Comparison of ENCODE assay signal across 1 cellular context in genomic region chr7:100493476-100494264, GRCh38.
A peak's percentile ranks its signal among the peaks of the same experiment; 100 is the strongest.
TF ChIP-seq lines count a peak whose summit lies in the region.

No MANE protein-coding gene starts in this region.

TF ChIP-seq in HepG2, 621 proteins besides CTCF, POLR2A, EP300 and RAD21 (continues in another document):
- TF ChIP-seq ETV6 (CRISPR knock-in tag; conservative IDR thresholded peaks at IDR 0.05) (no peak; the same call in 1 of the 2 replicates), ZNF720 (CRISPR knock-in tag; IDR thresholded peaks at IDR 0.05) (no peak), AGO1 (IDR thresholded peaks at IDR 0.05; ENCODE audit: low read depth, low read length, poor library complexity, severe bottlenecking) (peak; percentile 45), ZNF580 (CRISPR knock-in tag; IDR thresholded peaks at IDR 0.05; ENCODE audit: borderline replicate concordance, low read depth) (peak; percentile 67; the same call in 1 of the 2 replicates), RFXANK (CRISPR knock-in tag; IDR thresholded peaks at IDR 0.05) (no peak), NFYC (CRISPR knock-in tag; IDR thresholded peaks at IDR 0.05) (no peak), SP140L (CRISPR knock-in tag; IDR thresholded peaks at IDR 0.05; ENCODE audit: borderline replicate concordance) (no peak), ARNT2 (CRISPR knock-in tag; IDR thresholded peaks at IDR 0.05; ENCODE audit: low read depth) (no peak), GMEB2 (CRISPR knock-in tag; IDR thresholded peaks at IDR 0.05; ENCODE audit: low read depth) (no peak), ZBTB26 (CRISPR knock-in tag; IDR thresholded peaks at IDR 0.05; ENCODE audit: borderline replicate concordance) (peak; percentile 36; the same call in 1 of the 2 replicates), ZNF597 (CRISPR knock-in tag; IDR thresholded peaks at IDR 0.05) (no peak), ZMAT3 (CRISPR knock-in tag; conservative IDR thresholded peaks at IDR 0.05) (no peak), NR2F2 (IDR thresholded peaks at IDR 0.05; ENCODE audit: borderline replicate concordance, low read depth) (no peak), NFE2 (CRISPR knock-in tag; IDR thresholded peaks at IDR 0.05) (no peak), ZNF605 (CRISPR knock-in tag; IDR thresholded peaks at IDR 0.05) (no peak), ZSCAN31 (CRISPR knock-in tag; IDR thresholded peaks at IDR 0.05; ENCODE audit: low read depth) (no peak), ZNF615 (CRISPR knock-in tag; IDR thresholded peaks at IDR 0.05; ENCODE audit: borderline replicate concordance) (no peak), ARID2 (CRISPR knock-in tag; IDR thresholded peaks at IDR 0.05; ENCODE audit: borderline replicate concordance) (no peak), ZNF792 (CRISPR knock-in tag; IDR thresholded peaks at IDR 0.05) (peak; percentile 50; the same call in 1 of the 2 replicates), LCORL (IDR thresholded peaks at IDR 0.05) (no peak), LCORL (CRISPR knock-in tag; IDR thresholded peaks at IDR 0.05) (peak; percentile 85; the same call in 1 of the 2 replicates), ZFYVE20 (CRISPR knock-in tag; IDR thresholded peaks at IDR 0.05; ENCODE audit: borderline replicate concordance, low read depth) (no peak), TEF (CRISPR knock-in tag; IDR thresholded peaks at IDR 0.05) (no peak), TOPORS (CRISPR knock-in tag; IDR thresholded peaks at IDR 0.05) (no peak), EED (CRISPR knock-in tag; IDR thresholded peaks at IDR 0.05) (no peak), ZSCAN29 (CRISPR knock-in tag; conservative IDR thresholded peaks at IDR 0.05) (no peak), SOX13 (IDR thresholded peaks at IDR 0.05) (no peak), SOX13 (CRISPR knock-in tag; conservative IDR thresholded peaks at IDR 0.05 in 1 of 2, IDR thresholded peaks at IDR 0.05 in 1 of 2) (0 out of 4 replicates have a peak, but pooled peaks of 1 of the 2 experiments have one; percentile 22), SKIL (CRISPR knock-in tag; IDR thresholded peaks at IDR 0.05; ENCODE audit: borderline replicate concordance) (no peak), ASH2L (IDR thresholded peaks at IDR 0.05; ENCODE audit: insufficient read length, low read depth, low read length) (no peak), THYN1 (CRISPR knock-in tag; IDR thresholded peaks at IDR 0.05; ENCODE audit: borderline replicate concordance, low read depth) (no peak), ZNF335 (CRISPR knock-in tag; IDR thresholded peaks at IDR 0.05) (no peak), ZNF724P (CRISPR knock-in tag; IDR thresholded peaks at IDR 0.05; ENCODE audit: borderline replicate concordance) (no peak), SRSF1 (optimal IDR thresholded peaks at IDR 0.05; ENCODE audit: low read depth, low read length) (no peak), GLMP (CRISPR knock-in tag; IDR thresholded peaks at IDR 0.05; ENCODE audit: borderline replicate concordance) (no peak), ZNF891 (CRISPR knock-in tag; IDR thresholded peaks at IDR 0.05) (no peak), ZNF784 (CRISPR knock-in tag; IDR thresholded peaks at IDR 0.05; ENCODE audit: borderline replicate concordance) (no peak), ZNF772 (CRISPR knock-in tag; IDR thresholded peaks at IDR 0.05) (no peak), ZNF547 (CRISPR knock-in tag; IDR thresholded peaks at IDR 0.05) (no peak; the same call in 1 of the 2 replicates), SMAD1 (CRISPR knock-in tag; IDR thresholded peaks at IDR 0.05; ENCODE audit: borderline replicate concordance, low read depth) (0 out of 2 replicates have a peak, but pooled peaks have one; percentile 47), TFE3 (CRISPR knock-in tag; IDR thresholded peaks at IDR 0.05) (no peak), HDAC2 (CRISPR knock-in tag; IDR thresholded peaks at IDR 0.05) (no peak; the same call in none of the 2 replicates), GZF1 (CRISPR knock-in tag; IDR thresholded peaks at IDR 0.05) (no peak), MXI1 (IDR thresholded peaks at IDR 0.05; ENCODE audit: borderline replicate concordance, low read depth, low read length) (no peak), FOXJ3 (CRISPR knock-in tag; IDR thresholded peaks at IDR 0.05; ENCODE audit: borderline replicate concordance) (no peak), MAZ (IDR thresholded peaks at IDR 0.05; ENCODE audit: borderline replicate concordance, low read depth, low read length) (no peak), MAZ (CRISPR knock-in tag; IDR thresholded peaks at IDR 0.05; ENCODE audit: low read depth) (peak; percentile 37; the same call in 1 of the 2 replicates), NR2F6 (IDR thresholded peaks at IDR 0.05) (no peak), NR2F6 (CRISPR knock-in tag; IDR thresholded peaks at IDR 0.05) (peak; percentile 25; the same call in 1 of the 2 replicates), ZNF879 (CRISPR knock-in tag; IDR thresholded peaks at IDR 0.05) (no peak), MXD1 (CRISPR knock-in tag; IDR thresholded peaks at IDR 0.05) (no peak; the same call in 1 of the 2 replicates), NPAS2 (CRISPR knock-in tag; IDR thresholded peaks at IDR 0.05; ENCODE audit: borderline replicate concordance) (no peak), HMGXB4 (CRISPR knock-in tag; IDR thresholded peaks at IDR 0.05; ENCODE audit: borderline replicate concordance in 1 of 2, low read depth in 1 of 2) (peak; percentile 18 to 71; a peak in 1 of 4 replicates), ZSCAN22 (CRISPR knock-in tag; IDR thresholded peaks at IDR 0.05) (no peak), SNAPC2 (CRISPR knock-in tag; IDR thresholded peaks at IDR 0.05) (no peak), KLF12 (CRISPR knock-in tag; IDR thresholded peaks at IDR 0.05; ENCODE audit: borderline replicate concordance) (no peak), SATB2 (CRISPR knock-in tag; IDR thresholded peaks at IDR 0.05) (no peak), MAFK (conservative IDR thresholded peaks at IDR 0.05 in 1 of 2, IDR thresholded peaks at IDR 0.05 in 1 of 2; ENCODE audit: low read length in 2 of 2) (no peak), MIXL1 (CRISPR knock-in tag; IDR thresholded peaks at IDR 0.05) (no peak), ZNF672 (CRISPR knock-in tag; IDR thresholded peaks at IDR 0.05) (no peak), MYNN (CRISPR knock-in tag; IDR thresholded peaks at IDR 0.05; ENCODE audit: low read depth) (no peak), ZNF282 (IDR thresholded peaks at IDR 0.05; ENCODE audit: partially characterized antibody) (no peak), ZNF468 (CRISPR knock-in tag; IDR thresholded peaks at IDR 0.05) (no peak), ZNF138 (CRISPR knock-in tag; IDR thresholded peaks at IDR 0.05; ENCODE audit: low read depth) (no peak), ZNF225 (CRISPR knock-in tag; IDR thresholded peaks at IDR 0.05) (no peak), ZEB1 (IDR thresholded peaks at IDR 0.05; ENCODE audit: insufficient replicate concordance, low read depth) (no peak)
